Comparison of ENCODE assay signal across 25 cellular contexts in the genomic region with DNA sequence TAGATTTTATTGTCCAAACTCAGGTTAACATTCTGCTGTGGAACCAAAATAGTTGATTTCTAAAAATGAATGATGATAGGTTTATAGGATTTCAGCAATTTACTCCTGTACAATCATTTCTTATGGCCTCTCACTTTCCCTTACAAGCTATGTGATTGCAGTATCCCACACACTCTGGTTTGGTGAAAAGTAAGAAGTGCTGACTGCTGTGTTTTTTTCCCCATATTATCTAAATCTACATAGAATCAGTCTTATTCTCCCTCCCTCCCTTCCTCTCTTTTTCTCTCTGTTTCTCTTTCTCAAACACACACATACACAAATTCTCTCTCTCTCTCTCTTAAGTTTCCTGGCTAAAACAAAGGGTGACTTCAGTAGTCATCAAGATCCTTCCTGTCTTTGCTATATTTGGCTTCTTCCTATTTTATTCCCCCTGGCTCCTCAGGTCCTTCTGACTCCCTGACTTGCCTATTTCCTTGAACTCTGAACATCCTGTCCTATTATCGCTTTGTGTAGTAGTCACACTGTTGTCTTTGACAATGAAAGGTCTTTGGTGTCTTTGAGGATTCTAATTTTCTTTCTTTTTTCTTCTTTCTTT. TPM values are rescaled to one million over a fixed set of nuclear protein-coding genes. Genes with fewer than 3 reads are reported as not detected.
DNase-seq lines count a peak whose midpoint lies in the region; ATAC-seq, FAIRE-seq and TF ChIP-seq lines count a peak whose summit lies in the region.
"Had no signal": no experiment of that assay in that cellular context is flagged by ENCODE, and none has a peak within 500 bp of the region (broad histone marks: within the 10 kb centered on the region; RNA-seq: fewer than 3 reads in every experiment).

No MANE protein-coding gene starts in this region.

- no peak overlapping the region for H4K91ac ChIP-seq in H1 (replicated peaks; ENCODE audit: insufficient read length, low read length)

- no peaks in the 10 kb centered on the region for H3K4me1 Mint-ChIP-seq in activated T-helper 1 cell treated with anti-CD3 and anti-CD28 coated beads, Interleukin-12 subunit alpha, Interleukin-12 subunit beta, Interleukin-2, Interleukin-4 antibody, amounts not matched to agents 30 ng/mL and 10 ng/mL and 1 ng/mL, durations not matched to agents 14 hours and 24 hours and 36 hours (ENCODE audit: low read depth)
- H3K4me1 Mint-ChIP-seq in MCF 10A (ENCODE audit: insufficient read depth, unreplicated experiment), result no peaks in the 10 kb centered on the region

- 0 out of 2 replicates have a peak overlapping the region, but pooled peaks have one; percentile 4 for H2AFZ ChIP-seq in SK-N-SH (ENCODE audit: low read depth)
- no peak overlapping the region for H2AFZ ChIP-seq in H1 (ENCODE audit: low read length)
- no peak overlapping the region for H2AFZ ChIP-seq in HepG2 (ENCODE audit: low read length)

- CTCF ChIA-PET in SK-N-SH (lab: Yijun Ruan, JAX) (no interaction called here), H1 (lab: Charles Lee; ENCODE audit: partially characterized antibody) (no interaction called here), HepG2 (lab: Yijun Ruan, JAX; ENCODE audit: low intra/inter-chr PET ratio, low total read pairs) (no interaction called here), MCF 10A (lab: Yijun Ruan, JAX) (no interaction called here)

- FAIRE-seq in H1 (lab: Jason Lieb, UNC), result no peak
- no peak for FAIRE-seq in HepG2 (lab: Jason Lieb, UNC)
- FAIRE-seq: RCC 7860 had no signal

- no peaks in the 10 kb centered on the region for H3K9me2 ChIP-seq in SK-N-SH

- no peak overlapping the region for H3K56ac ChIP-seq in H1 (replicated peaks; ENCODE audit: insufficient read length, low read depth, low read length)

- no peak overlapping the region for H3K23ac ChIP-seq in H1 (ENCODE audit: insufficient read length)

- H3K4me2 ChIP-seq in SK-N-SH (no peak overlapping the region), H1 (ENCODE audit: insufficient read depth in 1 of 2, low read depth in 2 of 2, low read length in 2 of 2) (no peak overlapping the region), HepG2 (ENCODE audit: low read depth, low read length) (no peak overlapping the region)

- TF ChIP-seq RAD21 in SK-N-SH (IDR thresholded peaks at IDR 0.05; ENCODE audit: low read length), result no peak
- no peak for TF ChIP-seq RAD21 in H1 (IDR thresholded peaks at IDR 0.05 in 1 of 2, conservative IDR thresholded peaks at IDR 0.05 in 1 of 2; ENCODE audit: low read depth in 2 of 2, low read length in 2 of 2)
- no peak for TF ChIP-seq RAD21 in HepG2 (CRISPR knock-in tag; IDR thresholded peaks at IDR 0.05)

- no peak for TF ChIP-seq POLR2A in H1 (IDR thresholded peaks at IDR 0.05; ENCODE audit: control extremely low read depth in 1 of 2, low read depth in 2 of 2, low read length in 2 of 2)
- TF ChIP-seq POLR2A in HepG2 (IDR thresholded peaks at IDR 0.05; ENCODE audit: insufficient read depth in 1 of 2, low read depth in 2 of 2, low read length in 2 of 2), result no peak

- H3K36me3 ChIP-seq in SK-N-SH (replicated peaks in 1 of 2; ENCODE audit: control insufficient read depth in 1 of 2, insufficient read depth in 2 of 2, low read length in 1 of 2) (no peaks in the 10 kb centered on the region), H1 (ENCODE audit: control insufficient read depth in 2 of 4, insufficient read depth in 4 of 4, low read length in 3 of 4) (no peaks in the 10 kb centered on the region), HepG2 (replicated peaks in 1 of 2; ENCODE audit: control insufficient read depth in 1 of 2, insufficient read depth in 2 of 2, low read length in 2 of 2) (no peaks in the 10 kb centered on the region)
- H3K36me3 ChIP-seq: SJSA1 had no signal

- no peak overlapping the region for H4K8ac ChIP-seq in H1 (ENCODE audit: extremely low read depth, insufficient read depth, low read length)

- H3K27ac ChIP-seq in SK-N-SH (ENCODE audit: low read depth in 2 of 2, low read length in 1 of 2) (no peak overlapping the region), H1 (ENCODE audit: low read depth, low read length) (no peak overlapping the region), HepG2 (ENCODE audit: extremely low read length, insufficient read depth, low read length) (no peak overlapping the region)
- H3K27ac ChIP-seq: 22Rv1, SJSA1 had no signal

- TF ChIP-seq CTCF in SK-N-SH (IDR thresholded peaks at IDR 0.05) (no peak), H1 (IDR thresholded peaks at IDR 0.05; ENCODE audit: control extremely low read depth in 1 of 3, insufficient read depth in 1 of 3, low read depth in 1 of 3, low read length in 3 of 3) (no peak), HepG2 (CRISPR knock-in tag; IDR thresholded peaks at IDR 0.05) (no peak), MCF 10A (IDR thresholded peaks at IDR 0.05; ENCODE audit: unreplicated experiment) (no peak)

- no peak overlapping the region for H2BK15ac ChIP-seq in H1 (ENCODE audit: low read length)

- no peak overlapping the region for H2AK5ac ChIP-seq in H1 (ENCODE audit: low read depth, low read length)

- ATAC-seq in SK-N-SH treated with all-trans-retinoic acid at 6 μM for 48 hours (no peak), HepG2 (no peak)
- ATAC-seq: CD8-positive, alpha-beta T cell had no signal

- H3K23me2 ChIP-seq in H1 (ENCODE audit: low read depth, low read length), result no peaks in the 10 kb centered on the region; the same call in 1 of the 2 replicates

- no peak overlapping the region for H3K4me3 Mint-ChIP-seq in activated T-helper 1 cell treated with anti-CD3 and anti-CD28 coated beads, Interleukin-12 subunit alpha, Interleukin-12 subunit beta, Interleukin-2, Interleukin-4 antibody, amounts not matched to agents 30 ng/mL and 10 ng/mL and 1 ng/mL, durations not matched to agents 14 hours and 24 hours and 36 hours
- no peak overlapping the region for H3K4me3 Mint-ChIP-seq in MCF 10A (ENCODE audit: unreplicated experiment)
- H3K4me3 Mint-ChIP-seq: CD8-positive, alpha-beta T cell had no signal

- H3K27ac Mint-ChIP-seq in activated T-helper 1 cell treated with anti-CD3 and anti-CD28 coated beads, Interleukin-12 subunit alpha, Interleukin-12 subunit beta, Interleukin-2, Interleukin-4 antibody, amounts not matched to agents 30 ng/mL and 10 ng/mL and 1 ng/mL, durations not matched to agents 14 hours and 24 hours and 36 hours, result no peak overlapping the region
- no peak overlapping the region for H3K27ac Mint-ChIP-seq in MCF 10A (ENCODE audit: low read depth, unreplicated experiment)
- H3K27ac Mint-ChIP-seq: CD8-positive, alpha-beta T cell had no signal

- POLR2A ChIA-PET in SK-N-SH (lab: Yijun Ruan, JAX), result no interaction called here
- POLR2A ChIA-PET in H1 (lab: Charles Lee; ENCODE audit: partially characterized antibody), result no interaction called here
- POLR2A ChIA-PET in HepG2 (lab: Yijun Ruan, JAX), result no interaction called here
- POLR2A ChIA-PET in MCF 10A (lab: Yijun Ruan, JAX), result no interaction called here

- no peak overlapping the region for H4K5ac ChIP-seq in H1 (ENCODE audit: insufficient read length, low read depth, low read length)

- no peak overlapping the region for H3K4me3 ChIP-seq in SK-N-SH (ENCODE audit: low read depth in 2 of 2, low read length in 1 of 2)
- no peak overlapping the region for H3K4me3 ChIP-seq in H1 (ENCODE audit: extremely low read depth in 1 of 4, insufficient read depth in 2 of 4, low read depth in 3 of 4, low read length in 4 of 4)
- no peak overlapping the region for H3K4me3 ChIP-seq in HepG2 (replicated peaks in 1 of 3; ENCODE audit: insufficient read depth in 1 of 3, low read depth in 2 of 3, low read length in 3 of 3)
- H3K4me3 ChIP-seq: SJSA1 had no signal

- TF ChIP-seq EP300 in SK-N-SH (IDR thresholded peaks at IDR 0.05; ENCODE audit: borderline replicate concordance in 1 of 2, low read depth in 1 of 2, low read length in 1 of 2), result no peak
- TF ChIP-seq EP300 in H1 (IDR thresholded peaks at IDR 0.05; ENCODE audit: borderline replicate concordance in 1 of 2, low read depth in 2 of 2, low read length in 2 of 2), result no peak
- no peak for TF ChIP-seq EP300 in HepG2 (IDR thresholded peaks at IDR 0.05; ENCODE audit: low read depth in 2 of 2, low read length in 2 of 2)
- TF ChIP-seq EP300 in HepG2 (CRISPR knock-in tag; IDR thresholded peaks at IDR 0.05; ENCODE audit: borderline replicate concordance), result no peak

- H3K14ac ChIP-seq in H1 (ENCODE audit: insufficient read length), result no peak overlapping the region

- H2BK5ac ChIP-seq in H1 (ENCODE audit: low read depth, low read length), result no peak overlapping the region

- H3K27me3 Mint-ChIP-seq in activated T-helper 1 cell treated with anti-CD3 and anti-CD28 coated beads, Interleukin-12 subunit alpha, Interleukin-12 subunit beta, Interleukin-2, Interleukin-4 antibody, amounts not matched to agents 30 ng/mL and 10 ng/mL and 1 ng/mL, durations not matched to agents 14 hours and 24 hours and 36 hours (ENCODE audit: insufficient read depth), result no peaks in the 10 kb centered on the region
- H3K27me3 Mint-ChIP-seq in MCF 10A (ENCODE audit: insufficient read depth, unreplicated experiment), result peaks cover 48% of the 10 kb centered on the region

- H2BK120ac ChIP-seq in H1 (replicated peaks; ENCODE audit: low read depth, low read length), result no peak overlapping the region

- no peaks in the 10 kb centered on the region for H3K79me1 ChIP-seq in H1 (ENCODE audit: low read depth, low read length)

- no peaks in the 10 kb centered on the region for H3K9me3 ChIP-seq in SK-N-SH
- no peaks in the 10 kb centered on the region for H3K9me3 ChIP-seq in H1 (ENCODE audit: insufficient read depth in 2 of 2, low read depth in 1 of 2, low read length in 1 of 2)
- H3K9me3 ChIP-seq in HepG2 (ENCODE audit: low read length), result no peaks in the 10 kb centered on the region
- H3K9me3 ChIP-seq: SJSA1 had no signal

- H3K18ac ChIP-seq in H1 (ENCODE audit: extremely low read depth, low read length), result no peak overlapping the region

- no peak overlapping the region for H2BK12ac ChIP-seq in H1 (ENCODE audit: low read depth, low read length)

- H2BK20ac ChIP-seq in H1 (ENCODE audit: low read length), result no peak overlapping the region

- BruUV-seq in HepG2 (replicated peaks; lab: Mats Ljungman, UMichigan) (no TSS peak), MCF 10A (replicated peaks; lab: Mats Ljungman, UMichigan) (no TSS peak)

- H3F3A ChIP-seq in SK-N-SH (replicated peaks; ENCODE audit: insufficient read depth), result no peaks in the 10 kb centered on the region

- 86% methylated on average over 1 of the region's 1 CpG for WGBS in SK-N-SH (ENCODE audit: low lambda C conversion rate)
- 63% methylated on average over 1 of the region's 1 CpG; no CpG with 5 or more reads in 1 of the 2 experiments for WGBS in H1 (ENCODE audit: extremely low coverage in 1 of 2, insufficient coverage in 1 of 2, insufficient read length in 1 of 2, insufficient replicate concordance in 2 of 2, low coverage in 1 of 2, low lambda C conversion rate in 2 of 2, missing lambda C conversion rate in 1 of 2), 2 experiments
- WGBS in HepG2 (ENCODE audit: low lambda C conversion rate), result 2% methylated on average over 1 of the region's 1 CpG

- H3K79me2 ChIP-seq in SK-N-SH (ENCODE audit: insufficient read depth) (no peaks in the 10 kb centered on the region), H1 (ENCODE audit: control insufficient read depth in 1 of 2, insufficient read depth in 2 of 2, low read length in 2 of 2) (no peaks in the 10 kb centered on the region), HepG2 (ENCODE audit: insufficient read depth, low read length) (no peaks in the 10 kb centered on the region)

- H4K20me1 ChIP-seq in SK-N-SH (ENCODE audit: insufficient read depth), result no peaks in the 10 kb centered on the region
- H4K20me1 ChIP-seq in H1 (replicated peaks in 1 of 2; ENCODE audit: control insufficient read depth in 1 of 2, insufficient read depth in 2 of 2, low read length in 2 of 2), result no peaks in the 10 kb centered on the region
- H4K20me1 ChIP-seq in HepG2 (ENCODE audit: insufficient read depth, low read length), result no peaks in the 10 kb centered on the region

- no peaks in the 10 kb centered on the region for H3K36me3 Mint-ChIP-seq in activated T-helper 1 cell treated with anti-CD3 and anti-CD28 coated beads, Interleukin-12 subunit alpha, Interleukin-12 subunit beta, Interleukin-2, Interleukin-4 antibody, amounts not matched to agents 30 ng/mL and 10 ng/mL and 1 ng/mL, durations not matched to agents 14 hours and 24 hours and 36 hours (ENCODE audit: low read depth)
- no peaks in the 10 kb centered on the region for H3K36me3 Mint-ChIP-seq in MCF 10A (ENCODE audit: insufficient read depth, unreplicated experiment)
- H3K36me3 Mint-ChIP-seq: CD8-positive, alpha-beta T cell had no signal

- no peaks in the 10 kb centered on the region for H3K4me1 ChIP-seq in SK-N-SH (ENCODE audit: control insufficient read depth in 1 of 2, insufficient read depth in 2 of 2, low read depth in 1 of 2, low read length in 1 of 2)
- no peaks in the 10 kb centered on the region for H3K4me1 ChIP-seq in H1 (replicated peaks in 1 of 4; ENCODE audit: control insufficient read depth in 3 of 4, insufficient read depth in 4 of 4, low read length in 3 of 4)
- H3K4me1 ChIP-seq in HepG2 (ENCODE audit: insufficient read depth, low read length), result peaks cover 26% of the 10 kb centered on the region

- in situ Hi-C loops in HepG2 (cut with HindIII; ENCODE audit: extremely low pct_ligation_motif_present, low pct_unique_long_range_greater_than_20kb), result no loop called here

- no peak overlapping the region for H3K4ac ChIP-seq in H1 (replicated peaks; ENCODE audit: insufficient read length, low read depth, low read length)

- DNase-seq in SK-N-SH (no peak), H1 (ENCODE audit: low read depth in 1 of 2, low spot score in 2 of 2) (no peak), HepG2 (ENCODE audit: low spot score) (no peak), pulmonary artery endothelial cell (ENCODE audit: low read depth, low spot score) (peak; percentile 17), MCF 10A (ENCODE audit: unreplicated experiment) (no peak)
- no peak for DNase-seq in activated T-helper 1 cell treated with anti-CD3 and anti-CD28 coated beads, Interleukin-12 subunit alpha, Interleukin-12 subunit beta, Interleukin-2, Interleukin-4 antibody, amounts not matched to agents 30 ng/mL and 10 ng/mL and 1 ng/mL, durations not matched to agents 14 hours and 24 hours and 36 hours (ENCODE audit: low spot score)
- DNase-seq in stimulated activated CD4-positive, alpha-beta T cell treated with anti-CD3 and anti-CD28 coated beads, Interleukin-1b, Interleukin-23, amount 100 ng/mL, for 48 hours, result no peak
- DNase-seq: AML-193; C1 segment of cervical spinal cord; Calu3; CD8-positive, alpha-beta T cell; DMS153; H7; KG1; NCI-H1092 treated with DMSO at 0.1 percent for 48 hours; NCI-H146; NCI-H2029; NCI-H226; NCI-H524 had no signal

- no peaks in the 10 kb centered on the region for H3K9me3 Mint-ChIP-seq in activated T-helper 1 cell treated with anti-CD3 and anti-CD28 coated beads, Interleukin-12 subunit alpha, Interleukin-12 subunit beta, Interleukin-2, Interleukin-4 antibody, amounts not matched to agents 30 ng/mL and 10 ng/mL and 1 ng/mL, durations not matched to agents 14 hours and 24 hours and 36 hours
- no peaks in the 10 kb centered on the region for H3K9me3 Mint-ChIP-seq in MCF 10A (ENCODE audit: unreplicated experiment)
- H3K9me3 Mint-ChIP-seq: CD8-positive, alpha-beta T cell had no signal

- intact Hi-C loops in HepG2 (cut with micrococcal nuclease; ENCODE audit: unreplicated experiment) (loop anchor here (5.0 kb wide), 1 partner anchor 54 kb away; the partner anchor contains the start of gene HAPLN1), MCF 10A (cut with micrococcal nuclease) (no loop called here)
- intact Hi-C loops in activated T-helper 1 cell treated with anti-CD3 and anti-CD28 coated beads, Interleukin-12 subunit alpha, Interleukin-12 subunit beta, Interleukin-2, Interleukin-4 antibody, amounts not matched to agents 30 ng/mL and 10 ng/mL and 1 ng/mL, durations not matched to agents 14 hours and 24 hours and 36 hours (cut with micrococcal nuclease), result no loop called here

- H3K27me3 ChIP-seq in SK-N-SH (ENCODE audit: insufficient read depth) (no peaks in the 10 kb centered on the region), H1 (replicated peaks in 1 of 4; ENCODE audit: control insufficient read depth in 3 of 4, extremely low read depth in 1 of 4, insufficient read depth in 3 of 4, low read length in 3 of 4) (peaks cover 0 to 2% (median 0%) of the 10 kb centered on the region in 4 experiments; a peak in 1 of 7 replicates), HepG2 (ENCODE audit: control insufficient read depth in 1 of 2, insufficient read depth in 2 of 2, low read length in 2 of 2) (no peaks in the 10 kb centered on the region)
- H3K27me3 ChIP-seq: SJSA1 had no signal

- H3K9ac ChIP-seq in SK-N-SH (no peak overlapping the region), H1 (replicated peaks in 1 of 4; ENCODE audit: extremely low read depth in 1 of 4, low read depth in 3 of 4, low read length in 3 of 4) (no peak overlapping the region), HepG2 (ENCODE audit: insufficient read depth, low read depth, low read length) (no peak overlapping the region)

RNA-seq across cellular contexts. Expression of gene HAPLN1, which starts 55.9 kb away (rescaled TPM):
- polyA plus RNA-seq in SK-N-SH (2012; rRNA removed), result 0.30 and 0.39 TPM in 2 replicates
- 0.55 TPM in 2 replicates for polyA plus RNA-seq in SK-N-SH (2012; cell fraction: cytosol; rRNA removed)
- 0.18 and 0.27 TPM in 2 replicates for polyA plus RNA-seq in SK-N-SH (2012; cell fraction: nucleus; rRNA removed)
- 1.3 and 2.1 TPM in 2 replicates for total RNA-seq in H1 (2021; fragmentation: NEBNext Ultra II Directional; extraction: Animal tissue kit (Norgen Biotek cat#: 25700))
- polyA plus RNA-seq in H1 (2011; rRNA removed), result 0.33 and 0.56 TPM in 2 replicates
- polyA plus RNA-seq in H1 (2011; cell fraction: cytosol; rRNA removed), result 0.70 TPM
- 0.06 TPM for polyA plus RNA-seq in H1 (2011; cell fraction: nucleus; rRNA removed)
- polyA plus RNA-seq in H1 (2012, experiment 1 of 2), result 0.66 to 3.5 TPM (median 2.1 TPM) in 4 replicates
- polyA plus RNA-seq in H1 (2012, experiment 2 of 2), result 0.24 TPM
- polyA plus RNA-seq in H1 (2013, experiment 1 of 2), result 2.0 TPM
- polyA plus RNA-seq in H1 (2013, experiment 2 of 2), result 2.4 TPM
- polyA minus RNA-seq in H1 (2011; rRNA and poly(A)+ RNA removed), result 0.41 and 2.0 TPM in 2 replicates
- 0.22 TPM for polyA minus RNA-seq in H1 (2011; cell fraction: cytosol; rRNA and poly(A)+ RNA removed)
- 0.70 TPM for polyA minus RNA-seq in H1 (2011; cell fraction: nucleus; rRNA and poly(A)+ RNA removed)
- not detected in 2 replicates for total RNA-seq in HepG2 (2016; rRNA removed; fragmentation: Illumina TruSeq; extraction: Trizol)
- total RNA-seq in HepG2 (2016; cell fraction: cytosol; rRNA removed; fragmentation: Illumina TruSeq; extraction: Trizol; ENCODE audit: low read depth), result not detected in 2 replicates
- total RNA-seq in HepG2 (2016; cell fraction: insoluble cytoplasmic fraction; rRNA removed; fragmentation: Illumina TruSeq; extraction: Trizol), result not detected in 2 replicates
- not detected in 2 replicates for total RNA-seq in HepG2 (2016; cell fraction: membrane; rRNA removed; fragmentation: Illumina TruSeq; extraction: Trizol)
- not detected in 2 replicates for total RNA-seq in HepG2 (2016; cell fraction: nucleus; rRNA removed; fragmentation: Illumina TruSeq; extraction: Trizol)
- polyA plus RNA-seq in HepG2 (2011; rRNA removed), result not detected in 2 replicates
- polyA plus RNA-seq in HepG2 (2011; cell fraction: cytosol; rRNA removed), result not detected in 2 replicates
- not detected in 2 replicates for polyA plus RNA-seq in HepG2 (2011; cell fraction: nucleus; rRNA removed)
- polyA plus RNA-seq in HepG2 (2012), result not detected in 2 replicates
- not detected in 2 replicates for polyA plus RNA-seq in HepG2 (2016; cell fraction: cytosol; fragmentation: Illumina TruSeq; extraction: Trizol; ENCODE audit: low read depth)
- not detected in 2 replicates for polyA plus RNA-seq in HepG2 (2016; cell fraction: insoluble cytoplasmic fraction; fragmentation: Illumina TruSeq; extraction: Trizol; ENCODE audit: low read depth)
- polyA plus RNA-seq in HepG2 (2016; cell fraction: membrane; fragmentation: Illumina TruSeq; extraction: Trizol; ENCODE audit: low read depth), result not detected in 2 replicates
- not detected in 2 replicates for polyA plus RNA-seq in HepG2 (2016; cell fraction: nucleus; fragmentation: Illumina TruSeq; extraction: Trizol; ENCODE audit: insufficient read depth, low read depth)
- polyA minus RNA-seq in HepG2 (2011; rRNA and poly(A)+ RNA removed; ENCODE audit: low replicate concordance), result not detected in 2 replicates
- not detected in 2 replicates for polyA minus RNA-seq in HepG2 (2011; cell fraction: cytosol; rRNA and poly(A)+ RNA removed)
- polyA minus RNA-seq in HepG2 (2011; cell fraction: nucleus; rRNA and poly(A)+ RNA removed), result not detected in 2 replicates
- not detected in 2 replicates for total RNA-seq in pulmonary artery endothelial cell
- total RNA-seq in activated T-helper 1 cell treated with anti-CD3 and anti-CD28 coated beads, Interleukin-12 subunit alpha, Interleukin-12 subunit beta, Interleukin-2, Interleukin-4 antibody, amounts not matched to agents 30 ng/mL and 10 ng/mL and 1 ng/mL, durations not matched to agents 14 hours and 24 hours and 36 hours, result not detected in 2 replicates
- not detected in 2 replicates for total RNA-seq in MCF 10A (2022)
- total RNA-seq: Calu3; CD8-positive, alpha-beta T cell; OCI-LY7 had no signal
- polyA plus RNA-seq: AG04450 had no signal
